Comparison of ENCODE assay signal across 13 cellular contexts in genomic region chr17:31792007-31792585, GRCh38.
A peak's percentile ranks its signal among the peaks of the same experiment; 100 is the strongest.
DNase-seq lines count a peak whose midpoint lies in the region; ATAC-seq, FAIRE-seq and TF ChIP-seq lines count a peak whose summit lies in the region.
"Had no signal": no experiment of that assay in that cellular context is flagged by ENCODE, and none has a peak within 500 bp of the region (broad histone marks: within the 10 kb centered on the region; RNA-seq: fewer than 3 reads in every experiment).

No MANE protein-coding gene starts in this region.

- H3K4me2 ChIP-seq in BLaER1: peak overlapping the region; percentile 16
- H3K4me2 ChIP-seq in DND-41 (ENCODE audit: insufficient read depth, low read length): no peak overlapping the region
- H3K4me2 ChIP-seq: A549 had no signal

- H3K27ac ChIP-seq in BLaER1 (no peak overlapping the region), DND-41 (ENCODE audit: low read length) (no peak overlapping the region)
- H3K27ac ChIP-seq: A549 had no signal

- DNase-seq in DND-41 (peak; percentile 10), MV-4-11 (lab: John Stamatoyannopoulos, UW) (peak; percentile 33), urothelium cell line (ENCODE audit: low spot score) (peak; percentile 3), GF-D8 (lab: John Stamatoyannopoulos, UW) (no peak)
- DNase-seq: Calu3; CD4-positive, CD25-positive, alpha-beta regulatory T cell; DMS 273 treated with DMSO at 0.1 percent for 48 hours had no signal

- H3K9ac ChIP-seq in BLaER1: no peak overlapping the region
- H3K9ac ChIP-seq in DND-41 (ENCODE audit: low read depth, low read length): no peak overlapping the region

- H4K20me1 ChIP-seq in BLaER1 (no peaks in the 10 kb centered on the region), DND-41 (ENCODE audit: insufficient read depth, low read length) (no peaks in the 10 kb centered on the region)

- FAIRE-seq in urothelium cell line (lab: Jason Lieb, UNC): no peak
- FAIRE-seq: A549, GM12892, H1 had no signal

- H2AFZ ChIP-seq in DND-41 (ENCODE audit: low read depth, low read length): no peak overlapping the region

- no peaks in the 10 kb centered on the region for H3K9me3 ChIP-seq in BLaER1
- no peaks in the 10 kb centered on the region for H3K9me3 ChIP-seq in DND-41 (ENCODE audit: insufficient read depth, low read length, severe bottlenecking)
- H3K9me3 ChIP-seq: A549, HAP-1 had no signal

- H3K36me3 ChIP-seq in BLaER1 (no peaks in the 10 kb centered on the region), DND-41 (ENCODE audit: insufficient read depth, low read length) (no peaks in the 10 kb centered on the region)
- H3K36me3 ChIP-seq: HAP-1 had no signal

- H3K4me1 ChIP-seq in BLaER1: peaks cover 23% of the 10 kb centered on the region
- no peaks in the 10 kb centered on the region for H3K4me1 ChIP-seq in DND-41 (ENCODE audit: insufficient read depth, low read length)
- H3K4me1 ChIP-seq: HAP-1 had no signal

- no peaks in the 10 kb centered on the region for H3K79me2 ChIP-seq in DND-41 (ENCODE audit: insufficient read depth, low read length)

- no peaks in the 10 kb centered on the region for H3K27me3 ChIP-seq in BLaER1
- H3K27me3 ChIP-seq in DND-41 (ENCODE audit: insufficient read depth, low read length, poor library complexity): no peaks in the 10 kb centered on the region

- ATAC-seq in DND-41 (ENCODE audit: insufficient read depth, low read depth): peak; percentile 58; the same call in 2 of the 3 replicates
- no peak for ATAC-seq in HG03469 (IDR thresholded peaks at IDR 0.05; ENCODE audit: unreplicated experiment)
- ATAC-seq: A549 had no signal

- TF ChIP-seq CTCF in DND-41 (IDR thresholded peaks at IDR 0.05; ENCODE audit: borderline replicate concordance, extremely low read depth, low read length, poor library complexity, severe bottlenecking): no peak

- H3K4me3 ChIP-seq in BLaER1: no peak overlapping the region
- no peak overlapping the region for H3K4me3 ChIP-seq in DND-41 (ENCODE audit: low read depth in 1 of 2, low read length in 2 of 2)
- H3K4me3 ChIP-seq: A549, HAP-1 had no signal
